ENCODE assay signal across 11 cellular contexts in the genomic region with DNA sequence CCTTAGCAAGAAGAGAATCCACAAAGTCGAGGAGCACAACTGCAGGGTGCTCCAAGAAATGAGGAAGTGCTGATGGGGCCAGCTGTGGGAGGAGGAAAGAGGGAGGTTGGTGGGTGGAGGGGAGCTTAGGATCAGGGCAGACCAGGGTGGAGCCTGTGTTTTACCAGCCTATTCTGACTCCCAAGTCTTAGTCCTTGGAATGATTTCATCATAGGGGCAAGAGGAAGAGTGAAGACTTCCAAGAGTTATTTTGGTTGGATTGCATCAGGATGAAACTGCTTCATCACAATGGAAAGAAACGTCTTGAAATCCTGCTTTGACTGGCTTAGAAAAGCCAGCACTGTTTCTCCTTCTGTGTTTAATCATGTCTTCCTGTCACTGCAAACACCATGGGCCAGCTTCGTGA.
DNase-seq lines count a peak whose midpoint lies in the region; ATAC-seq, FAIRE-seq and TF ChIP-seq lines count a peak whose summit lies in the region.
"Had no signal": no experiment of that assay in that cellular context is flagged by ENCODE, and none has a peak within 500 bp of the region (broad histone marks: within the 10 kb centered on the region; RNA-seq: fewer than 3 reads in every experiment).

No MANE protein-coding gene starts in this region.

- no peak overlapping the region for H3K4me3 ChIP-seq in sigmoid colon

- H3K4me1 ChIP-seq in sigmoid colon, result no peaks in the 10 kb centered on the region

- intact Hi-C loops in sigmoid colon (cut with DNase I), result no loop called here

- H3K9me3 ChIP-seq in sigmoid colon, result no peaks in the 10 kb centered on the region

- TF ChIP-seq POLR2A in sigmoid colon (IDR thresholded peaks at IDR 0.05), result no peak

- peak; percentile 11 for DNase-seq in H4 (ENCODE audit: low spot score)
- DNase-seq in SKM-1 treated with dmso at 0.1 percent for 144 hours (lab: John Stamatoyannopoulos, UW; ENCODE audit: unreplicated experiment), result peak; percentile 67
- DNase-seq in fibroblast of the conjunctiva (ENCODE audit: low read depth), result peak; percentile 96
- peak; percentile 71 for DNase-seq in sigmoid colon
- DNase-seq in RCC 7860 (ENCODE audit: low spot score), result no peak
- DNase-seq in NCI-H1417 (lab: John Stamatoyannopoulos, UW), result no peak
- no peak for DNase-seq in cerebellum (ENCODE audit: low spot score)
- DNase-seq: hippocampal formation, Karpas-422, SHP77 had no signal

- WGBS in sigmoid colon, 2 donors, result 27 to 42% methylated on average over 3 of the region's 3 CpGs

- TF ChIP-seq EP300 in sigmoid colon (IDR thresholded peaks at IDR 0.05), result no peak

- no peak overlapping the region for H3K27ac ChIP-seq in sigmoid colon

- ATAC-seq in GM21528 (IDR thresholded peaks at IDR 0.05; ENCODE audit: low FRiP score, unreplicated experiment), result no peak

- no peak for FAIRE-seq in RCC 7860 (lab: Jason Lieb, UNC)

- H3K36me3 ChIP-seq in sigmoid colon, result no peaks in the 10 kb centered on the region

- H3K27me3 ChIP-seq in sigmoid colon, result no peaks in the 10 kb centered on the region

- no peak for TF ChIP-seq CTCF in sigmoid colon (IDR thresholded peaks at IDR 0.05)

Comparison
In these comparisons a context has a peak if more than half of its experiments do, and no peak if none do; other contexts are left out.
1. DNase-seq: peak in H4 (single experiment), SKM-1 treated with dmso at 0.1 percent for 144 hours (single experiment), fibroblast of the conjunctiva (single experiment) and sigmoid colon (single experiment); none in RCC 7860 (single experiment), NCI-H1417 (0 of 3) and cerebellum (single experiment).